Comparison of ENCODE assay signal across 11 cellular contexts in the genomic region with DNA sequence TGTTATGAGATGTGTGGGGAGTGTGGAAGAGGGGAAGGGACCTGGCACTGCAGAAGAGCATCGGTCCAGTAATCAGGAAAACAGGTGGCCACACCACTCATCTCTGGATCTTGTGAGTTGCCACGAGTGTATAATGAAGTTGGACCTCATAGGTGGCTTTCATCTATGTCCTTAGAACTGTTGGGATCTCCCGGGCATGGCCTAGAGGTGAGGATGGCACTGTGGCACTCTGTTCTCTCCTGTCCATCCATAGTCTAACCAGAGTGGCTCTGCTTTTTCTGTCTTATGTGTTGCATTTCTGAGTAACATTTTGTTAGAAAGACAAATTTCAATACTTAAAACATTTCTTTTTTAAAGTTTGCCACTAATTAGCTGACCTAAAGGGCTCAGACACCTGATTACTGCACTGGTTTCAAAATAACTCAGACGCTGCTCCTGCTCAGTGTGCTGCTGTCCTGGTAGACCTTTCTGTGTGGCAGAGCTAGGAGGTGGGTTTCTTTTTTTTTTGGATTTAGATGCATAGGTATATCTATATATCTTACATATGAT. TPM values are rescaled to one million over a fixed set of nuclear protein-coding genes. Genes with fewer than 3 reads are reported as not detected.
"Had no signal": no experiment of that assay in that cellular context is flagged by ENCODE, and none has a peak within 500 bp of the region (broad histone marks: within the 10 kb centered on the region; RNA-seq: fewer than 3 reads in every experiment).

No MANE protein-coding gene starts in this region.

- H3K9me3 ChIP-seq: HAP-1 had no signal

- ATAC-seq: GM23338, HCT116 had no signal

- DNase-seq: GM23248, GOT3, H9, HCEC 1CT, HFFc6 had no signal

- H2AFZ ChIP-seq: GM23248, GM23338 had no signal

- H3K4me3 ChIP-seq: GM23248, GM23338, HAP-1 had no signal

- H3K4me3 Mint-ChIP-seq: GM23338, H9, HFFc6 had no signal

- H3K4me2 ChIP-seq: GM23338 had no signal

- H3K27ac ChIP-seq: GM23248 had no signal

- H3K9ac ChIP-seq: GM23248 had no signal

- H3K9me3 Mint-ChIP-seq: H9, HFFc6 had no signal

- FAIRE-seq: H1, H54 had no signal

- H3K27ac Mint-ChIP-seq: HFFc6 had no signal

- H3K36me3 ChIP-seq: HAP-1 had no signal

RNA-seq across cellular contexts. Expression of gene CNMD, which starts 5.5 kb away (rescaled TPM):
- total RNA-seq: GM23248, H4, HFFc6 had no signal
- polyA plus RNA-seq: GM23248 had no signal
